ENCODE assay signal across 25 cellular contexts in genomic region chr14:104712881-104713734, GRCh38.
"Had no signal": no experiment of that assay in that cellular context is flagged by ENCODE, and none has a peak within 500 bp of the region (broad histone marks: within the 10 kb centered on the region; RNA-seq: fewer than 3 reads in every experiment).

No MANE protein-coding gene starts in this region.

- FAIRE-seq: HTR-8/SVneo had no signal

- H3K9me3 ChIP-seq: Peyer's patch, SJSA1 had no signal

- H3K4me3 ChIP-seq: PC-9, Peyer's patch, SJSA1, SK-N-MC had no signal

- H3K27me3 ChIP-seq: Peyer's patch, SJSA1 had no signal

- ATAC-seq: T-cell had no signal

- H3K27ac ChIP-seq: PC-9, Peyer's patch, SJSA1, SK-N-MC had no signal

- H2AFZ ChIP-seq: PC-9 had no signal

- DNase-seq: Karpas-422, KG1, MM.1S, NCI-H1092, NCI-H1105 treated with DMSO at 0.1 percent for 48 hours, NCI-H1417 treated with DMSO at 0.1 percent for 48 hours, NCI-H146, NCI-H1694 treated with DMSO at 0.1 percent for 48 hours, NCI-H1930, NCI-H2081, NCI-H2107, NCI-H2227 treated with DMSO at 0.1 percent for 48 hours, NCI-H524, NCI-H526 treated with DMSO at 0.1 percent for 48 hours, NCI-H748 treated with DMSO at 0.1 percent for 48 hours, OCI-M1, PC-9, Peyer's patch, Right ventricle myocardium superior, SIG-M5, SW 1271, T-cell had no signal

- H3K4me2 ChIP-seq: PC-9 had no signal
